17 cellular contexts compared by ENCODE assay signal in the genomic region with DNA sequence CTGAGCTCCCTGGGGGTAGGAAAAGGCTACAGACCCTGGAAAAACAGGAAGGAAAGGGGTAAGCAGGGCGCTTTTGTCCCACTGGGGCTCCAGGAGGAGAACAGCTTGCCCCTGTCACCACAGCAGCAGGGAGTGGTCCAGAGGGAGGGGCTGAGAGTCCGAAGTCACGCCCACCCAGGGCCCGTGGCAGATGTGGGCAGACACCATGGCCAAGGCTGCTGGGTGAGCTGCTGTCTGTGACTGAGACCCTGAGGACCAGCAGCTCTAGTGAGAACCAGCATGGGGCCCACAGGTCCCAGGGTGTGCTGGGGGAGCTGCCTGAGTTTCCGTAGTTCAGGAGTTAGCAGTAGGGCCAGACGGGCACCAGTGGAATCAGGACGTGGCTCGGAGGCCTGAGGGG.
"Had no signal": no experiment of that assay in that cellular context is flagged by ENCODE, and none has a peak within 500 bp of the region (broad histone marks: within the 10 kb centered on the region; RNA-seq: fewer than 3 reads in every experiment).

No MANE protein-coding gene starts in this region.

- H3K4me1 ChIP-seq: breast epithelium, parathyroid adenoma had no signal

- H3K9me3 ChIP-seq: breast epithelium, esophagus squamous epithelium, tibial nerve had no signal

- H3K27me3 ChIP-seq: breast epithelium, tibial nerve had no signal

- ATAC-seq: activated CD8-positive, alpha-beta memory T cell treated with anti-CD3 and anti-CD28 coated beads, Interleukin-2, amount 10 ng/mL, durations not matched to agents 7 days and 5 days; stimulated activated naive B cell treated with anti-CD40 and anti-IgM and Interleukin-4, amounts not matched to agents 10 μg/mL and 1 μg/mL and 100 μg/mL, for 72 hours; T-helper 17 cell had no signal

- H3K36me3 Mint-ChIP-seq: activated naive CD8-positive, alpha-beta T cell treated with anti-CD3 and anti-CD28 coated beads for 36 hours; stimulated activated naive B cell treated with anti-CD40 and anti-IgM and Interleukin-4, amounts not matched to agents 10 μg/mL and 1 μg/mL and 100 μg/mL, for 72 hours had no signal

- H3K27ac Mint-ChIP-seq: activated CD8-positive, alpha-beta memory T cell treated with anti-CD3 and anti-CD28 coated beads, Interleukin-2, amount 10 ng/mL, durations not matched to agents 7 days and 5 days; activated T-cell treated with anti-CD3 and anti-CD28 coated beads, Interleukin-2, amount 50 U/mL, for 24 hours; stimulated activated naive B cell treated with anti-CD40 and anti-IgM and Interleukin-4, amounts not matched to agents 10 μg/mL and 1 μg/mL and 100 μg/mL, for 72 hours; T-helper 17 cell had no signal

- H3K36me3 ChIP-seq: breast epithelium, esophagus squamous epithelium, tibial nerve had no signal

- H3K27me3 Mint-ChIP-seq: activated naive CD8-positive, alpha-beta T cell treated with anti-CD3 and anti-CD28 coated beads for 36 hours; activated T-cell treated with anti-CD3 and anti-CD28 coated beads, Interleukin-2, amount 50 U/mL, for 24 hours; T-helper 17 cell had no signal

- H3K27ac ChIP-seq: breast epithelium, esophagus squamous epithelium, parathyroid adenoma, tibial nerve had no signal

- H3K4me3 Mint-ChIP-seq: activated CD8-positive, alpha-beta memory T cell treated with anti-CD3 and anti-CD28 coated beads, Interleukin-2, amount 10 ng/mL, durations not matched to agents 7 days and 5 days; activated naive CD8-positive, alpha-beta T cell treated with anti-CD3 and anti-CD28 coated beads for 36 hours; activated T-cell treated with anti-CD3 and anti-CD28 coated beads, Interleukin-2, amount 50 U/mL, for 24 hours; stimulated activated naive B cell treated with anti-CD40 and anti-IgM and Interleukin-4, amounts not matched to agents 10 μg/mL and 1 μg/mL and 100 μg/mL, for 72 hours; T-helper 17 cell had no signal

- DNase-seq: activated CD4-positive, alpha-beta T cell treated with anti-CD3 and anti-CD28 coated beads, Interleukin-2, amount 50 U/mL, for 4 hours; activated CD4-positive, CD25-positive, alpha-beta regulatory T cell; activated CD8-positive, alpha-beta memory T cell treated with anti-CD3 and anti-CD28 coated beads, Interleukin-2, amount 10 ng/mL, durations not matched to agents 7 days and 5 days; activated gamma-delta T cell; activated naive CD8-positive, alpha-beta T cell treated with anti-CD3 and anti-CD28 coated beads for 36 hours; activated T-cell treated with anti-CD3 and anti-CD28 coated beads, Interleukin-2, amount 50 U/mL, for 24 hours; aorta; esophagus squamous epithelium; foreskin fibroblast; islet precursor cell; retina; stimulated activated CD4-positive, alpha-beta T cell treated with anti-CD3 and anti-CD28 coated beads, Interleukin-1b, Interleukin-23, amount 100 ng/mL, for 48 hours; stimulated activated naive B cell treated with anti-CD40 and anti-IgM and Interleukin-4, amounts not matched to agents 10 μg/mL and 1 μg/mL and 100 μg/mL, for 72 hours; T-helper 17 cell had no signal

- H3K9me3 Mint-ChIP-seq: activated T-cell treated with anti-CD3 and anti-CD28 coated beads, Interleukin-2, amount 50 U/mL, for 24 hours; stimulated activated naive B cell treated with anti-CD40 and anti-IgM and Interleukin-4, amounts not matched to agents 10 μg/mL and 1 μg/mL and 100 μg/mL, for 72 hours had no signal

- H3K4me3 ChIP-seq: breast epithelium, esophagus squamous epithelium, tibial nerve had no signal
